Comparison of ENCODE assay signal across 21 cellular contexts in the genomic region with DNA sequence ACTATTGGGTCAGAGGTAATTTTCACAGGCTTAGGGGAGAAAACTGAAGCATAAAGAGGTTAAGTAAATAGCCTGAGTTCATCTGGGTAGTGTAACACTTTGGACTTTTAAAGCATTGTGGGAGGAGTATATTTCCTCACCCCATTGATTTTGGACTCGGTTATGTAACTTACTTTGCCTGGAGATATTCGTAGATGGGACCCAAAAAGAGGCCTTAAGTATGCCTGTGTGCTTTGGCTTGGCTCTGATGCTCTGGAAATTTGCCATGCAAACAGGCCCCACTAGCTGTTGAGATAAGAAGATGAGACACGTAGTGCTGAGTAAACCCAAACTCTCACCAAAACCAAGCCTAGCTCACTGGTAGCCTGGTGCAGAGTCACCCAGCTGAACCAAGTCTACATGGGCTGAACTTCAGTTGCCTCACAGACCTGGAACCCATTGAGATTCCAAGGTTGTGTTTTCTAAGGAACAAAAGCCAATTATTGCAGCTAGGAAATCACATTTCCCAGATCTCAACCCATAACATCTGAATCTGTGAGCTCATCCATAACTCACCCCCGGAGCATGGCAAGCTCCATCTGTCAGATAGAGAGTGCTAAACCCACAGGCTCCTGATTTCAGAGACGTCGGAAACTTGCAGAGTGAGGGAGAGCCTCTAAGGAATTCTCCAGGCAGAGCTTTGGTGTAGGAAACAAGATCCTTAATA.
"Had no signal": no experiment of that assay in that cellular context is flagged by ENCODE, and none has a peak within 500 bp of the region (broad histone marks: within the 10 kb centered on the region; RNA-seq: fewer than 3 reads in every experiment).

No MANE protein-coding gene starts in this region.

- H3K4me1 ChIP-seq: adrenal gland had no signal

- DNase-seq: activated CD4-positive, alpha-beta memory T cell treated with anti-CD3 and anti-CD28 coated beads for 36 hours; activated CD4-positive, alpha-beta T cell treated with anti-CD3 and anti-CD28 coated beads, Interleukin-2, amount 10 ng/mL, durations not matched to agents 7 days and 5 days; activated CD4-positive, CD25-positive, alpha-beta regulatory T cell; activated naive CD4-positive, alpha-beta T cell treated with anti-CD3 and anti-CD28 coated beads, Interleukin-2, amount 50 U/mL, for 16 hours; activated naive CD8-positive, alpha-beta T cell treated with anti-CD3 and anti-CD28 coated beads, Interleukin-2, amount 10 ng/mL, durations not matched to agents 7 days and 5 days; activated T-cell treated with anti-CD3 and anti-CD28 coated beads for 4 hours; activated T-cell treated with anti-CD3 and anti-CD28 coated beads, Interleukin-2, amount 50 U/mL, for 48 hours; adrenal gland; cerebellar nuclear complex; Kasumi-1; KBM-7; NCI-H1048; NCI-H146; NCI-H187 treated with DMSO at 0.1 percent for 48 hours; NCI-H345; NCI-H510A treated with DMSO at 0.1 percent for 48 hours; NCI-H82; T-cell had no signal

- H3K36me3 ChIP-seq: adrenal gland had no signal

- H3K4me3 ChIP-seq: adrenal gland, SK-N-MC had no signal

- H3K9me3 ChIP-seq: adrenal gland had no signal

- H3K27ac Mint-ChIP-seq: activated CD4-positive, alpha-beta memory T cell treated with anti-CD3 and anti-CD28 coated beads for 36 hours; activated CD4-positive, alpha-beta T cell treated with anti-CD3 and anti-CD28 coated beads, Interleukin-2, amount 10 ng/mL, durations not matched to agents 7 days and 5 days; activated naive CD8-positive, alpha-beta T cell treated with anti-CD3 and anti-CD28 coated beads, Interleukin-2, amount 10 ng/mL, durations not matched to agents 7 days and 5 days; activated T-helper 2 cell treated with anti-CD3 and anti-CD28 coated beads, Interferon-gamma antibody, Interleukin-2, Interleukin-4, amounts not matched to agents 10 μg/mL and 5 μg/mL and 100 μg/mL, durations not matched to agents 14 hours and 24 hours and 36 hours; T-cell had no signal

- H3K9me3 Mint-ChIP-seq: activated CD4-positive, alpha-beta memory T cell treated with anti-CD3 and anti-CD28 coated beads for 36 hours; activated CD4-positive, alpha-beta T cell treated with anti-CD3 and anti-CD28 coated beads, Interleukin-2, amount 10 ng/mL, durations not matched to agents 7 days and 5 days; activated naive CD8-positive, alpha-beta T cell treated with anti-CD3 and anti-CD28 coated beads, Interleukin-2, amount 10 ng/mL, durations not matched to agents 7 days and 5 days; activated T-helper 2 cell treated with anti-CD3 and anti-CD28 coated beads, Interferon-gamma antibody, Interleukin-2, Interleukin-4, amounts not matched to agents 10 μg/mL and 5 μg/mL and 100 μg/mL, durations not matched to agents 14 hours and 24 hours and 36 hours; T-cell had no signal

- H3K27me3 Mint-ChIP-seq: activated CD4-positive, alpha-beta memory T cell treated with anti-CD3 and anti-CD28 coated beads for 36 hours had no signal

- ATAC-seq: T-cell had no signal

- H3K27me3 ChIP-seq: adrenal gland had no signal

- H3K36me3 Mint-ChIP-seq: activated CD4-positive, alpha-beta memory T cell treated with anti-CD3 and anti-CD28 coated beads for 36 hours; activated naive CD8-positive, alpha-beta T cell treated with anti-CD3 and anti-CD28 coated beads, Interleukin-2, amount 10 ng/mL, durations not matched to agents 7 days and 5 days; T-cell had no signal

- H3K4me1 Mint-ChIP-seq: activated CD4-positive, alpha-beta T cell treated with anti-CD3 and anti-CD28 coated beads, Interleukin-2, amount 10 ng/mL, durations not matched to agents 7 days and 5 days; activated naive CD8-positive, alpha-beta T cell treated with anti-CD3 and anti-CD28 coated beads, Interleukin-2, amount 10 ng/mL, durations not matched to agents 7 days and 5 days; T-cell had no signal

- H3K27ac ChIP-seq: adrenal gland, SK-N-MC, VCaP had no signal

- H3K4me3 Mint-ChIP-seq: activated CD4-positive, alpha-beta memory T cell treated with anti-CD3 and anti-CD28 coated beads for 36 hours; activated CD4-positive, alpha-beta T cell treated with anti-CD3 and anti-CD28 coated beads, Interleukin-2, amount 10 ng/mL, durations not matched to agents 7 days and 5 days; activated naive CD8-positive, alpha-beta T cell treated with anti-CD3 and anti-CD28 coated beads, Interleukin-2, amount 10 ng/mL, durations not matched to agents 7 days and 5 days; T-cell had no signal
